24 cellular contexts compared by ENCODE assay signal in genomic region chr20:63288581-63289251, GRCh38. TPM values are rescaled to one million over a fixed set of nuclear protein-coding genes. Genes with fewer than 3 reads are reported as not detected.
A peak's percentile ranks its signal among the peaks of the same experiment; 100 is the strongest.
DNase-seq lines count a peak whose midpoint lies in the region; ATAC-seq, FAIRE-seq and TF ChIP-seq lines count a peak whose summit lies in the region.
"Had no signal": no experiment of that assay in that cellular context is flagged by ENCODE, and none has a peak within 500 bp of the region (broad histone marks: within the 10 kb centered on the region; RNA-seq: fewer than 3 reads in every experiment).

No MANE protein-coding gene starts in this region.

- intact Hi-C loops in heart left ventricle (cut with DNase I) (no loop called here), left cardiac atrium (cut with DNase I) (no loop called here)

- H2BK5ac ChIP-seq in neuronal stem cell (ENCODE audit: low read length) = no peak overlapping the region

- TF ChIP-seq POLR2A in heart left ventricle (IDR thresholded peaks at IDR 0.05) = no peak

- H3K4me2 ChIP-seq in neuronal stem cell (ENCODE audit: insufficient read depth, low read length, poor library complexity, severe bottlenecking) = no peak overlapping the region

- FAIRE-seq in RCC 7860 (lab: Jason Lieb, UNC) = no peak
- FAIRE-seq: GM19239 had no signal

- no peak overlapping the region for H3K4ac ChIP-seq in neuronal stem cell (ENCODE audit: low read length)

- H2AFZ ChIP-seq in neuronal stem cell (ENCODE audit: low read length) = no peak overlapping the region

- H3K27me3 ChIP-seq in heart left ventricle (peaks cover 0 to 5% (median 0%) of the 10 kb centered on the region in 9 donors), neuronal stem cell (ENCODE audit: control insufficient read depth in 3 of 3, insufficient read depth in 3 of 3, low read depth in 1 of 3, low read length in 3 of 3) (no peaks in the 10 kb centered on the region)
- H3K27me3 ChIP-seq: SJSA1 had no signal

- no peak overlapping the region for H2BK15ac ChIP-seq in neuronal stem cell (ENCODE audit: low read length)

- H2BK12ac ChIP-seq in neuronal stem cell (ENCODE audit: low read length) = no peak overlapping the region

- no peak overlapping the region for H3K18ac ChIP-seq in neuronal stem cell (ENCODE audit: low read length)

- H3K36me3 ChIP-seq in heart left ventricle (peaks cover 0 to 52% (median 34%) of the 10 kb centered on the region in 9 donors), neuronal stem cell (replicated peaks in 1 of 2; ENCODE audit: control insufficient read depth in 2 of 2, insufficient read depth in 2 of 2, low read length in 2 of 2) (peaks cover 28 to 56% of the 10 kb centered on the region in 2 donors)

- H3K4me1 ChIP-seq in heart left ventricle (peaks cover 0 to 7% (median 0%) of the 10 kb centered on the region in 12 donors), neuronal stem cell (ENCODE audit: control insufficient read depth in 2 of 2, insufficient read depth in 1 of 2, low read depth in 1 of 2, low read length in 2 of 2) (peaks cover 0 to 6% of the 10 kb centered on the region in 2 donors)
- H3K4me1 ChIP-seq: HAP-1 had no signal

- no peak for TF ChIP-seq CTCF in heart left ventricle (IDR thresholded peaks at IDR 0.05)

- H3K14ac ChIP-seq in neuronal stem cell (ENCODE audit: low read length) = no peak overlapping the region

- H3K9ac ChIP-seq in neuronal stem cell (ENCODE audit: low read depth, low read length, poor library complexity) = no peak overlapping the region

- H3K23ac ChIP-seq in neuronal stem cell (ENCODE audit: low read depth, low read length, poor library complexity) = peak overlapping the region; percentile 55

- WGBS in heart left ventricle, 4 donors = 89 to 93% (median 90%) methylated on average over 20 to 28 of the region's 28 CpGs
- no CpG with 5 or more reads among the region's 28 CpGs for WGBS in neuronal stem cell (ENCODE audit: extremely low coverage in 2 of 2, insufficient read length in 2 of 2, insufficient replicate concordance in 1 of 2), 2 donors

- no peak overlapping the region for H2AK5ac ChIP-seq in neuronal stem cell (ENCODE audit: low read depth, low read length)

- no peak overlapping the region for H3K27ac ChIP-seq in heart left ventricle
- H3K27ac ChIP-seq in neuronal stem cell (replicated peaks; ENCODE audit: low read length) = no peak overlapping the region
- H3K27ac ChIP-seq: SJSA1 had no signal

- H3K4me3 ChIP-seq in heart left ventricle (no peak overlapping the region), neuronal stem cell (ENCODE audit: low read length in 2 of 2) (no peak overlapping the region)
- H3K4me3 ChIP-seq: HAP-1, SJSA1 had no signal

- H4K91ac ChIP-seq in neuronal stem cell (ENCODE audit: low read depth, low read length, poor library complexity) = no peak overlapping the region

- H2BK120ac ChIP-seq in neuronal stem cell (ENCODE audit: low read depth, low read length) = no peak overlapping the region

- peaks cover 11% of the 10 kb centered on the region for H3K79me1 ChIP-seq in neuronal stem cell (ENCODE audit: low read depth, low read length)

- DNase-seq in heart left ventricle (peak in 3 of 5 donors; percentile 18 to 57 (median 23)), left cardiac atrium (no peak), RCC 7860 (ENCODE audit: low spot score) (peak; percentile 12), neuronal stem cell (ENCODE audit: low spot score) (no peak), NCI-H2029 treated with DMSO at 0.1 percent for 48 hours (lab: John Stamatoyannopoulos, UW) (no peak), activated gamma-delta T cell treated with Interleukin-2 at 50 U/mL for 16 hours (no peak)
- DNase-seq: 8988T, Calu3, GF-D8, Karpas-422, NCI-H1417 treated with DMSO at 0.1 percent for 48 hours, NCI-H187 treated with DMSO at 0.1 percent for 48 hours, NCI-H226, NCI-H524, NCI-H82, OCI-M1, RPMI8226 had no signal

- H3K9me3 ChIP-seq in heart left ventricle = no peaks in the 10 kb centered on the region
- no peaks in the 10 kb centered on the region for H3K9me3 ChIP-seq in neuronal stem cell (replicated peaks in 1 of 2; ENCODE audit: control insufficient read depth in 2 of 2, insufficient read depth in 1 of 2, low read depth in 1 of 2, low read length in 2 of 2)
- H3K9me3 ChIP-seq: HAP-1 had no signal

- H4K8ac ChIP-seq in neuronal stem cell (ENCODE audit: low read depth, low read length) = no peak overlapping the region

- no peak for ATAC-seq in heart left ventricle
- ATAC-seq in left cardiac atrium = no peak

RNA-seq across cellular contexts. Expression of gene COL20A1, which starts 4.3 kb away (rescaled TPM):
- total RNA-seq in heart left ventricle (not detected), left cardiac atrium (not detected)
- not detected for polyA plus RNA-seq in heart left ventricle
- 0.13 TPM for polyA plus RNA-seq in neuronal stem cell (2013, experiment 1 of 2)
- 0.08 TPM for polyA plus RNA-seq in neuronal stem cell (2013, experiment 2 of 2)
- total RNA-seq: Calu3, SJSA1 had no signal
- polyA plus RNA-seq: AG04450; CD4-positive, alpha-beta memory T cell had no signal

RNA-seq across cellular contexts. Expression of gene ARFGAP1, which starts 16.1 kb away (rescaled TPM):
- total RNA-seq in heart left ventricle (10 to 100 TPM; 14.3 to 51.6 (median 29.2) TPM), left cardiac atrium (10 to 100 TPM; 32.1 to 50.3 TPM)
- polyA plus RNA-seq in heart left ventricle = 10 to 100 TPM; 41.8 to 43.8 TPM
- 60.7 TPM for polyA plus RNA-seq in neuronal stem cell (2013, experiment 1 of 2)
- 56.3 TPM for polyA plus RNA-seq in neuronal stem cell (2013, experiment 2 of 2)

RNA-seq across cellular contexts. Expression of gene NKAIN4, which starts 34.5 kb away (rescaled TPM):
- total RNA-seq in heart left ventricle (not detected), left cardiac atrium (not detected)
- polyA plus RNA-seq in heart left ventricle = not detected
- 39.2 TPM for polyA plus RNA-seq in neuronal stem cell (2013, experiment 1 of 2)
- 40.2 TPM for polyA plus RNA-seq in neuronal stem cell (2013, experiment 2 of 2)
- total RNA-seq: Calu3; CD4-positive, alpha-beta memory T cell; HT-29; MCF 10A; SJSA1 had no signal
- polyA plus RNA-seq: AG04450; CD4-positive, alpha-beta memory T cell had no signal

RNA-seq across cellular contexts. Expression of gene BIRC7, which starts 53.0 kb away (rescaled TPM):
- total RNA-seq in heart left ventricle (1 to 10 TPM in 2 of 9 donors, under 1 TPM in 4, not detected in 3; 0.20 to 5.6 (median 0.50) TPM), left cardiac atrium (under 1 TPM in 1 of 2 donors, not detected in 1; 0.94 TPM)
- polyA plus RNA-seq in heart left ventricle = not detected
- polyA plus RNA-seq in neuronal stem cell (2013, experiment 1 of 2) = 0.03 TPM
- polyA plus RNA-seq in neuronal stem cell (2013, experiment 2 of 2) = 0.06 TPM
- total RNA-seq: CD4-positive, alpha-beta memory T cell; MCF 10A; SJSA1 had no signal
- polyA plus RNA-seq: AG04450; CD4-positive, alpha-beta memory T cell had no signal

Comparison
In these comparisons a context has a peak if more than half of its experiments do, and no peak if none do; other contexts are left out.
1. DNase-seq: peak in heart left ventricle (3 of 5) and RCC 7860 (single experiment); none in left cardiac atrium (single experiment), neuronal stem cell (single experiment), NCI-H2029 treated with DMSO at 0.1 percent for 48 hours (single experiment) and activated gamma-delta T cell treated with Interleukin-2 at 50 U/mL for 16 hours (single experiment).